Comparison of ENCODE assay signal across 15 cellular contexts in genomic region chr16:71754652-71755051, GRCh38. TPM values are rescaled to one million over a fixed set of nuclear protein-coding genes. Genes with fewer than 3 reads are reported as not detected.
DNase-seq lines count a peak whose midpoint lies in the region; ATAC-seq and TF ChIP-seq lines count a peak whose summit lies in the region.
"Had no signal": no experiment of that assay in that cellular context is flagged by ENCODE, and none has a peak within 500 bp of the region (broad histone marks: within the 10 kb centered on the region; RNA-seq: fewer than 3 reads in every experiment).

No MANE protein-coding gene starts in this region.

- no peak overlapping the region for H3K4me3 ChIP-seq in GM12865 (ENCODE audit: low read depth, low read length)
- H3K4me3 ChIP-seq: K562 had no signal

- no peak for ATAC-seq in GM18867 (IDR thresholded peaks at IDR 0.05; ENCODE audit: unreplicated experiment)
- ATAC-seq: K562 had no signal

- H3K36me3 Mint-ChIP-seq in T-helper 1 cell treated with Interleukin-12 subunit alpha and Interleukin-12 subunit beta and Interleukin-4 antibody, amounts not matched to agents 30 μg/mL and 1 μg/mL, for 36 hours (ENCODE audit: low read depth): peaks cover 49% of the 10 kb centered on the region
- H3K36me3 Mint-ChIP-seq in activated T-cell treated with anti-CD3 and anti-CD28 coated beads, Interleukin-2, amount 50 U/mL, for 24 hours (ENCODE audit: low read depth): peaks cover 87% of the 10 kb centered on the region
- H3K36me3 Mint-ChIP-seq in activated naive CD8-positive, alpha-beta T cell treated with anti-CD3 and anti-CD28 coated beads for 36 hours: peaks cover 10% of the 10 kb centered on the region

- H3K4me3 Mint-ChIP-seq in T-helper 1 cell treated with Interleukin-12 subunit alpha and Interleukin-12 subunit beta and Interleukin-4 antibody, amounts not matched to agents 30 μg/mL and 1 μg/mL, for 36 hours: no peak overlapping the region
- no peak overlapping the region for H3K4me3 Mint-ChIP-seq in activated T-cell treated with anti-CD3 and anti-CD28 coated beads, Interleukin-2, amount 50 U/mL, for 24 hours
- H3K4me3 Mint-ChIP-seq in activated naive CD8-positive, alpha-beta T cell treated with anti-CD3 and anti-CD28 coated beads for 36 hours: no peak overlapping the region

- DNase-seq in T-helper 1 cell: no peak
- DNase-seq in activated T-cell treated with anti-CD3 and anti-CD28 coated beads, Interleukin-2, amount 50 U/mL, for 24 hours: no peak
- no peak for DNase-seq in activated T-cell treated with anti-CD3 and anti-CD28 coated beads for 4 hours
- DNase-seq in GM12865 (ENCODE audit: low read depth): peak; percentile 2
- DNase-seq in activated naive CD8-positive, alpha-beta T cell treated with anti-CD3 and anti-CD28 coated beads for 36 hours: no peak
- DNase-seq in NCI-H187 treated with DMSO at 0.1 percent for 48 hours (lab: John Stamatoyannopoulos, UW): no peak
- DNase-seq: AML-193; NCI-H1105; NCI-H2081 treated with DMSO at 0.1 percent for 48 hours; NCI-H446 treated with DMSO at 0.1 percent for 48 hours; NCI-H69; NK-92 treated with Interleukin-12 subunit alpha and Interleukin-12 subunit beta, amount 100 ng/mL, for 24 hours had no signal

- H3K27ac Mint-ChIP-seq in T-helper 1 cell treated with Interleukin-12 subunit alpha and Interleukin-12 subunit beta and Interleukin-4 antibody, amounts not matched to agents 30 μg/mL and 1 μg/mL, for 36 hours: peak overlapping the region; percentile 15
- H3K27ac Mint-ChIP-seq in activated T-cell treated with anti-CD3 and anti-CD28 coated beads, Interleukin-2, amount 50 U/mL, for 24 hours: peak overlapping the region; percentile 83
- H3K27ac Mint-ChIP-seq in activated naive CD8-positive, alpha-beta T cell treated with anti-CD3 and anti-CD28 coated beads for 36 hours: peak overlapping the region; percentile 59

- H3K27me3 Mint-ChIP-seq in T-helper 1 cell treated with Interleukin-12 subunit alpha and Interleukin-12 subunit beta and Interleukin-4 antibody, amounts not matched to agents 30 μg/mL and 1 μg/mL, for 36 hours (ENCODE audit: low read depth): no peaks in the 10 kb centered on the region
- no peaks in the 10 kb centered on the region for H3K27me3 Mint-ChIP-seq in activated T-cell treated with anti-CD3 and anti-CD28 coated beads, Interleukin-2, amount 50 U/mL, for 24 hours
- no peaks in the 10 kb centered on the region for H3K27me3 Mint-ChIP-seq in activated naive CD8-positive, alpha-beta T cell treated with anti-CD3 and anti-CD28 coated beads for 36 hours

- no peak for TF ChIP-seq CTCF in GM12865 (IDR thresholded peaks at IDR 0.05; ENCODE audit: insufficient read depth, low read depth, low read length, missing control alignments)

- no peaks in the 10 kb centered on the region for H3K9me3 Mint-ChIP-seq in T-helper 1 cell treated with Interleukin-12 subunit alpha and Interleukin-12 subunit beta and Interleukin-4 antibody, amounts not matched to agents 30 μg/mL and 1 μg/mL, for 36 hours
- no peaks in the 10 kb centered on the region for H3K9me3 Mint-ChIP-seq in activated T-cell treated with anti-CD3 and anti-CD28 coated beads, Interleukin-2, amount 50 U/mL, for 24 hours
- no peaks in the 10 kb centered on the region for H3K9me3 Mint-ChIP-seq in activated naive CD8-positive, alpha-beta T cell treated with anti-CD3 and anti-CD28 coated beads for 36 hours

- peaks cover 3% of the 10 kb centered on the region for H3K4me1 Mint-ChIP-seq in T-helper 1 cell treated with Interleukin-12 subunit alpha and Interleukin-12 subunit beta and Interleukin-4 antibody, amounts not matched to agents 30 μg/mL and 1 μg/mL, for 36 hours (ENCODE audit: low read depth)
- H3K4me1 Mint-ChIP-seq in activated T-cell treated with anti-CD3 and anti-CD28 coated beads, Interleukin-2, amount 50 U/mL, for 24 hours (ENCODE audit: low read depth): peaks cover 16% of the 10 kb centered on the region
- peaks cover 10% of the 10 kb centered on the region for H3K4me1 Mint-ChIP-seq in activated naive CD8-positive, alpha-beta T cell treated with anti-CD3 and anti-CD28 coated beads for 36 hours

RNA-seq across cellular contexts. Expression of gene PHLPP2, which starts 30.2 kb away (rescaled TPM):
- total RNA-seq in activated naive CD8-positive, alpha-beta T cell treated with anti-CD3 and anti-CD28 coated beads for 36 hours: 1 to 10 TPM; 9.3 to 9.8 TPM

RNA-seq across cellular contexts. Expression of gene AP1G1, which starts 54.0 kb away (rescaled TPM):
- total RNA-seq in activated naive CD8-positive, alpha-beta T cell treated with anti-CD3 and anti-CD28 coated beads for 36 hours: 10 to 100 TPM; 59.1 to 62.2 TPM

Comparison
In these comparisons a context has a peak if more than half of its experiments do, and no peak if none do; other contexts are left out.
1. H3K27ac Mint-ChIP-seq: peak in every context shown above with its lines; median percentile 83 in activated T-cell treated with anti-CD3 and anti-CD28 coated beads, Interleukin-2, amount 50 U/mL, for 24 hours; 59 in activated naive CD8-positive, alpha-beta T cell treated with anti-CD3 and anti-CD28 coated beads for 36 hours; 15 in T-helper 1 cell treated with Interleukin-12 subunit alpha and Interleukin-12 subunit beta and Interleukin-4 antibody, amounts not matched to agents 30 μg/mL and 1 μg/mL, for 36 hours.